29 cellular contexts compared by ENCODE assay signal in the genomic region with DNA sequence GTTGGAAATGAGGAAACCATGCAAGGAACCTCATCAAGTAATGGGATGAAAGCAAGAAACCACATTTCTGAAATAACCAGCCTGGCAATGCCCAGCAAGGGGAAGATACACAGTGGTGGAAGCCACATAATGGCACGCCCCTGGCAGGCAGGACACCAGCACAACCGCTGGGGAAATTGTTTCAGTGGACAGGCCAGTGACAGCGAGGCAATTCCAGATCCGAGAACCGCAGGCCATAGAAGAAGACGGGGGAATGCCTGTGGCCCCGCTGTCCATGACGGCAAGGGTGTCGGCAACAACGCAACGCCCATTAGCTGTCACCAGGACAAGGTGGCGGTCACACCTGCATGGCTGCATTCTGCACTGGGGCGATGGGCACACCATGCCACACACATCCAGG.
"Had no signal": no experiment of that assay in that cellular context is flagged by ENCODE, and none has a peak within 500 bp of the region (broad histone marks: within the 10 kb centered on the region; RNA-seq: fewer than 3 reads in every experiment).

No MANE protein-coding gene starts in this region.

- H3K9me3 ChIP-seq: esophagus muscularis mucosa, heart right ventricle, mucosa of descending colon, ovary, psoas muscle, thoracic aorta, tibial nerve, upper lobe of left lung, uterus had no signal

- H3K4me3 ChIP-seq: coronary artery, esophagus muscularis mucosa, heart right ventricle, mucosa of descending colon, neural progenitor cell, ovary, psoas muscle, skin epidermis, thoracic aorta, tibial nerve, upper lobe of left lung, uterus had no signal

- H3K27ac ChIP-seq: coronary artery, esophagus muscularis mucosa, foreskin keratinocyte, heart right ventricle, neural progenitor cell, ovary, psoas muscle, skin epidermis, thoracic aorta, tibial nerve, upper lobe of left lung, uterus had no signal

- H3K36me3 ChIP-seq: esophagus muscularis mucosa, heart right ventricle, neural progenitor cell, ovary, thoracic aorta, tibial nerve, upper lobe of left lung, uterus had no signal

- FAIRE-seq: endothelial cell of umbilical vein had no signal

- H3K4me1 ChIP-seq: esophagus muscularis mucosa, foreskin keratinocyte, heart right ventricle, neural progenitor cell, psoas muscle, tibial nerve, upper lobe of left lung, uterus had no signal

- ATAC-seq: foreskin keratinocyte; heart right ventricle; left lobe of liver; mucosa of descending colon; natural killer cell treated with Interleukin-12 subunit alpha and Interleukin-12 subunit beta and Interleukin-15 and Interleukin-18, amount 100 ng/mL, for 72 hours; psoas muscle; right cardiac atrium; stimulated activated naive B cell treated with anti-CD40 and anti-IgM and Interleukin-4, amounts not matched to agents 10 μg/mL and 1 μg/mL and 100 μg/mL, for 72 hours had no signal

- DNase-seq: dermis blood vessel endothelial cell; effector memory CD4-positive, alpha-beta T cell; foreskin keratinocyte; glutamatergic neuron; heart right ventricle; hypothalamus; immature natural killer cell; islet precursor cell; mesenchymal stem cell; mucosa of descending colon; naive B cell; nucleus accumbens; ovary; stimulated activated CD4-positive, alpha-beta T cell treated with anti-CD3 and anti-CD28 coated beads, Interleukin-15, amount 100 ng/mL, for 24 hours; stimulated activated CD4-positive, alpha-beta T cell treated with anti-CD3 and anti-CD28 coated beads, Interleukin-2, amount 100 ng/mL, for 48 hours; stimulated activated naive B cell treated with anti-CD40 and anti-IgM and Interleukin-4, amounts not matched to agents 10 μg/mL and 1 μg/mL and 100 μg/mL, for 72 hours; upper lobe of left lung; uterus had no signal

- H3K27me3 ChIP-seq: foreskin keratinocyte, neural progenitor cell, ovary, tibial nerve, upper lobe of left lung, uterus had no signal
